28 cellular contexts compared by ENCODE assay signal in genomic region chr9:33309903-33310302, GRCh38.
"Had no signal": no experiment of that assay in that cellular context is flagged by ENCODE, and none has a peak within 500 bp of the region (broad histone marks: within the 10 kb centered on the region; RNA-seq: fewer than 3 reads in every experiment).

No MANE protein-coding gene starts in this region.

- H3K4me2 ChIP-seq: hepatocyte had no signal

- H3K27me3 ChIP-seq: breast epithelium, gastroesophageal sphincter, hepatocyte, ovary, right lobe of liver, vagina had no signal

- H3K4me3 Mint-ChIP-seq: activated CD4-positive, alpha-beta T cell treated with anti-CD3 and anti-CD28 coated beads, Interleukin-2, amount 10 ng/mL, durations not matched to agents 24 days and 14 days; activated CD8-positive, alpha-beta memory T cell treated with anti-CD3 and anti-CD28 coated beads, Interleukin-2, amount 10 ng/mL, durations not matched to agents 7 days and 5 days; activated CD8-positive, alpha-beta T cell treated with anti-CD3 and anti-CD28 coated beads, Interleukin-2, amount 10 ng/mL, durations not matched to agents 7 days and 5 days; central memory CD8-positive, alpha-beta T cell; dendritic cell treated with granulocyte-macrophage colony-stimulating factor and Interleukin-4, amounts not matched to agents 40 ng/mL and 50 ng/mL, for 4 days; endodermal cell; mesothelial cell of epicardium; naive thymus-derived CD4-positive, alpha-beta T cell; T-helper 1 cell treated with Interleukin-12 subunit alpha and Interleukin-12 subunit beta and Interleukin-4 antibody, amounts not matched to agents 30 μg/mL and 1 μg/mL, for 36 hours; type B pancreatic cell had no signal

- DNase-seq: activated CD4-positive, alpha-beta T cell treated with anti-CD3 and anti-CD28 coated beads, Interleukin-2, amount 10 ng/mL, durations not matched to agents 24 days and 14 days; activated CD8-positive, alpha-beta memory T cell treated with anti-CD3 and anti-CD28 coated beads, Interleukin-2, amount 10 ng/mL, durations not matched to agents 7 days and 5 days; activated CD8-positive, alpha-beta T cell treated with anti-CD3 and anti-CD28 coated beads, Interleukin-2, amount 10 ng/mL, durations not matched to agents 7 days and 5 days; amygdala; endodermal cell; left colon; mammary epithelial cell; naive thymus-derived CD4-positive, alpha-beta T cell; ovary; right lobe of liver; stimulated activated CD4-positive, alpha-beta T cell treated with anti-CD3 and anti-CD28 coated beads, Interleukin-2, amount 100 ng/mL, for 48 hours; stimulated activated naive CD8-positive, alpha-beta T cell treated with anti-CD3 and anti-CD28 coated beads, Interleukin-15, Interleukin-2, amounts not matched to agents 100 U/mL and 50 U/mL, for 24 hours; substantia nigra; T-helper 9 cell; WERI-Rb-1 had no signal

- H3K27me3 Mint-ChIP-seq: activated CD4-positive, alpha-beta T cell treated with anti-CD3 and anti-CD28 coated beads, Interleukin-2, amount 10 ng/mL, durations not matched to agents 24 days and 14 days; activated CD8-positive, alpha-beta memory T cell treated with anti-CD3 and anti-CD28 coated beads, Interleukin-2, amount 10 ng/mL, durations not matched to agents 7 days and 5 days; central memory CD8-positive, alpha-beta T cell; dendritic cell treated with granulocyte-macrophage colony-stimulating factor and Interleukin-4, amounts not matched to agents 40 ng/mL and 50 ng/mL, for 4 days; naive thymus-derived CD4-positive, alpha-beta T cell; progenitor cell of endocrine pancreas; type B pancreatic cell had no signal

- H3K36me3 ChIP-seq: ovary had no signal

- H3K27ac Mint-ChIP-seq: activated CD8-positive, alpha-beta memory T cell treated with anti-CD3 and anti-CD28 coated beads, Interleukin-2, amount 10 ng/mL, durations not matched to agents 7 days and 5 days; activated CD8-positive, alpha-beta T cell treated with anti-CD3 and anti-CD28 coated beads, Interleukin-2, amount 10 ng/mL, durations not matched to agents 7 days and 5 days; dendritic cell treated with granulocyte-macrophage colony-stimulating factor and Interleukin-4, amounts not matched to agents 40 ng/mL and 50 ng/mL, for 4 days; endodermal cell; mesothelial cell of epicardium; progenitor cell of endocrine pancreas; T-helper 1 cell treated with Interleukin-12 subunit alpha and Interleukin-12 subunit beta and Interleukin-4 antibody, amounts not matched to agents 30 μg/mL and 1 μg/mL, for 36 hours; type B pancreatic cell had no signal

- H3K9me3 ChIP-seq: breast epithelium, gastroesophageal sphincter, ovary, right lobe of liver, vagina had no signal

- H3K4me1 ChIP-seq: breast epithelium, right lobe of liver, vagina had no signal

- ATAC-seq: activated CD4-positive, CD25-positive, alpha-beta regulatory T cell treated with anti-CD3 and anti-CD28 coated beads, Interleukin-2, amount 50 U/mL, for 24 hours; activated CD8-positive, alpha-beta memory T cell treated with anti-CD3 and anti-CD28 coated beads, Interleukin-2, amount 10 ng/mL, durations not matched to agents 7 days and 5 days; activated CD8-positive, alpha-beta T cell treated with anti-CD3 and anti-CD28 coated beads, Interleukin-2, amount 10 ng/mL, durations not matched to agents 7 days and 5 days; gastroesophageal sphincter; left colon; naive thymus-derived CD4-positive, alpha-beta T cell; right lobe of liver had no signal

- H2AFZ ChIP-seq: hepatocyte had no signal

- H3K27ac ChIP-seq: breast epithelium, epithelial cell of prostate, hepatocyte, ovary, right lobe of liver, SK-N-MC, vagina, WERI-Rb-1 had no signal

- H3K4me3 ChIP-seq: breast epithelium, gastroesophageal sphincter, hepatocyte, ovary, right lobe of liver, SK-N-MC, vagina had no signal

- H3K9me3 Mint-ChIP-seq: activated CD4-positive, alpha-beta T cell treated with anti-CD3 and anti-CD28 coated beads, Interleukin-2, amount 10 ng/mL, durations not matched to agents 24 days and 14 days; central memory CD8-positive, alpha-beta T cell; dendritic cell treated with granulocyte-macrophage colony-stimulating factor and Interleukin-4, amounts not matched to agents 40 ng/mL and 50 ng/mL, for 4 days; endodermal cell; mesothelial cell of epicardium; T-helper 1 cell treated with Interleukin-12 subunit alpha and Interleukin-12 subunit beta and Interleukin-4 antibody, amounts not matched to agents 30 μg/mL and 1 μg/mL, for 36 hours; type B pancreatic cell had no signal

- H3K4me1 Mint-ChIP-seq: endodermal cell, mesothelial cell of epicardium had no signal
